In the genomic region with DNA sequence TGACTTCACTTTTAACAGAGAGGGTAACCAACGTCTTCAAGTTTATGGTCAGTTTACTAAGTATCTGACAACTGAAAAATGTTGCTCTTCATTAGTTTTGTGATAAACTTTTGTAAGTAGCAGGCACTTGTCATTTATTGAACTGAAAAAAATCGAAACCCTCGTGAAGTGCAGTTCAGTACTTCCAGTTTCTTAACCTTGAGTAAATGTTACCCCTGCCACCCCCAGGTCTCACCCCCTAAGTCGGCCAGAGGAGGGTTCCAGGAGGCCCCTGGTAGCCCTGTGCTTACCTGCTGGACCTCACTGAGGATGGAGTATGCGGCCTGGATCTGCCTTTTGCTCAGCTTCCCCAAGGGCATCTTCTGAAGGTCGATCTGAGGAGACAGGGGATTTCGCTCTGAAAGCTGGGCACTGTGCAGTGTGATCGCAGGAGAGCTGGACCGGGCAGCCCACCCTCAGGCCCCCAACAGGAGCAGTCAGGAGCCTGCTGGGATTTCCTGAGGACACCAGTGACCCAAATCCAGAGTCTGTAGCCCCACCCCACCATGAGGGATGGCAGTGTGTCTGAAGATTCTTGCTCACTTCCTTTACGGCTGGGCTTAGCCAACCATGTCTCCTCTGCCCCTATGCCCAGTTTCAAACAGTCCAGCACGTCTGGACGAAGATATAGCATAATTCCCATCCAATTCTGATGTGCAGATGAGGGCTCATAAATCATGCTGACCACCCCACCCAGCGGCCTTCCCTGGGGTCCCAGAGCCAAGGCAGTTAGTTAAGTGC, we compare ENCODE assay signal across 16 cellular contexts. TPM values are rescaled to one million over a fixed set of nuclear protein-coding genes. Genes with fewer than 3 reads are reported as not detected.
A peak's percentile ranks its signal among the peaks of the same experiment; 100 is the strongest.
DNase-seq lines count a peak whose midpoint lies in the region; ATAC-seq, FAIRE-seq and TF ChIP-seq lines count a peak whose summit lies in the region.
"Had no signal": no experiment of that assay in that cellular context is flagged by ENCODE, and none has a peak within 500 bp of the region (broad histone marks: within the 10 kb centered on the region; RNA-seq: fewer than 3 reads in every experiment).

No MANE protein-coding gene starts in this region.

- peaks cover 37 to 40% (median 38%) of the 10 kb centered on the region in 3 donors for H3K4me1 Mint-ChIP-seq in IgD-negative memory B cell
- H3K4me1 Mint-ChIP-seq: neural crest cell had no signal

- DNase-seq in COLO829 (ENCODE audit: low spot score) (no peak), NCI-H2227 (lab: John Stamatoyannopoulos, UW; ENCODE audit: unreplicated experiment) (no peak), COLO668 (lab: John Stamatoyannopoulos, UW; ENCODE audit: unreplicated experiment) (no peak), small intestine (no peak)
- DNase-seq: AML-193; esophagus squamous epithelium; OCI-M1; stimulated activated CD4-positive, alpha-beta T cell treated with anti-CD3 and anti-CD28 coated beads, Interleukin-12 subunit alpha, Interleukin-12 subunit beta, amount 100 ng/mL, for 4 hours had no signal

- peak overlapping the region; percentile 69 for H3K4me2 ChIP-seq in DOHH2 (ENCODE audit: low read length)

- peaks cover 13% of the 10 kb centered on the region for H3F3A ChIP-seq in DOHH2 (ENCODE audit: control insufficient read depth, insufficient read depth)

- H3K79me2 ChIP-seq in DOHH2 (ENCODE audit: control insufficient read depth, low read length) = peaks cover 67% of the 10 kb centered on the region

- H3K36me3 ChIP-seq in DOHH2 (ENCODE audit: control insufficient read depth, low read length) (peaks cover 100% of the 10 kb centered on the region), small intestine (ENCODE audit: control insufficient read depth in 2 of 2, insufficient read depth in 2 of 2, low read length in 2 of 2) (peaks cover 37 to 39% of the 10 kb centered on the region in 2 donors)

- FAIRE-seq in small intestine (lab: Jason Lieb, UNC) = no peak
- FAIRE-seq: bronchial epithelial cell, islet of Langerhans had no signal

- H3K9me3 ChIP-seq in DOHH2 (ENCODE audit: control insufficient read depth, insufficient read depth, low read length) (no peaks in the 10 kb centered on the region), small intestine (ENCODE audit: control insufficient read depth, low read depth) (no peaks in the 10 kb centered on the region)
- H3K9me3 ChIP-seq: esophagus squamous epithelium had no signal

- no peaks in the 10 kb centered on the region for H3K36me3 Mint-ChIP-seq in IgD-negative memory B cell

- TF ChIP-seq CTCF in DOHH2 (IDR thresholded peaks at IDR 0.05; ENCODE audit: low read depth, low read length, poor library complexity, severe bottlenecking) = no peak

- H3K4me3 ChIP-seq in DOHH2 (ENCODE audit: low read length) (peak overlapping the region; percentile 53), small intestine (ENCODE audit: low read depth in 1 of 2, low read length in 2 of 2) (no peak overlapping the region)
- H3K4me3 ChIP-seq: esophagus squamous epithelium had no signal

- no peaks in the 10 kb centered on the region for H3K27me3 Mint-ChIP-seq in IgD-negative memory B cell
- H3K27me3 Mint-ChIP-seq: stimulated activated naive CD8-positive, alpha-beta T cell treated with anti-CD3 and anti-CD28 coated beads, Interleukin-15, Interleukin-2, amounts not matched to agents 100 ng/mL and 50 ng/mL, for 24 hours had no signal

- peak overlapping the region; percentile 55 to 89 (median 79) for H3K4me3 Mint-ChIP-seq in IgD-negative memory B cell
- H3K4me3 Mint-ChIP-seq: neural crest cell; stimulated activated naive CD8-positive, alpha-beta T cell treated with anti-CD3 and anti-CD28 coated beads, Interleukin-15, Interleukin-2, amounts not matched to agents 100 ng/mL and 50 ng/mL, for 24 hours had no signal

- H3K27me3 ChIP-seq in DOHH2 (ENCODE audit: control insufficient read depth, low read length) (no peaks in the 10 kb centered on the region), small intestine (ENCODE audit: control insufficient read depth in 2 of 2, insufficient read depth in 2 of 2, low read length in 2 of 2) (no peaks in the 10 kb centered on the region)
- H3K27me3 ChIP-seq: esophagus squamous epithelium had no signal

- H4K20me1 ChIP-seq in DOHH2 (ENCODE audit: control insufficient read depth, insufficient read depth, low read depth, low read length) = peaks cover 10% of the 10 kb centered on the region; the same call in 1 of the 2 replicates

- H3K4me1 ChIP-seq in DOHH2 (ENCODE audit: control insufficient read depth, low read length) (peaks cover 68% of the 10 kb centered on the region), small intestine (ENCODE audit: control insufficient read depth in 2 of 2, insufficient read depth in 1 of 2, low read depth in 1 of 2, low read length in 1 of 2) (no peaks in the 10 kb centered on the region)
- H3K4me1 ChIP-seq: esophagus squamous epithelium had no signal

- no peaks in the 10 kb centered on the region for H3K9me2 ChIP-seq in DOHH2 (replicated peaks; ENCODE audit: control insufficient read depth, low read length)

- ATAC-seq in GM19023 (IDR thresholded peaks at IDR 0.05; ENCODE audit: unreplicated experiment) (peak; percentile 67), HG02610 (IDR thresholded peaks at IDR 0.05; ENCODE audit: unreplicated experiment) (peak; percentile 56)

- peak overlapping the region; percentile 89 to 94 (median 92) for H3K27ac Mint-ChIP-seq in IgD-negative memory B cell
- H3K27ac Mint-ChIP-seq: stimulated activated naive CD8-positive, alpha-beta T cell treated with anti-CD3 and anti-CD28 coated beads, Interleukin-15, Interleukin-2, amounts not matched to agents 100 ng/mL and 50 ng/mL, for 24 hours had no signal

- 87 to 90% (median 88%) methylated on average over 13 of the region's 13 CpGs for WGBS in small intestine, 3 donors

- no peaks in the 10 kb centered on the region for H3K9me3 Mint-ChIP-seq in IgD-negative memory B cell
- H3K9me3 Mint-ChIP-seq: neural crest cell; stimulated activated naive CD8-positive, alpha-beta T cell treated with anti-CD3 and anti-CD28 coated beads, Interleukin-15, Interleukin-2, amounts not matched to agents 100 ng/mL and 50 ng/mL, for 24 hours had no signal

- H3K27ac ChIP-seq in DOHH2 (ENCODE audit: low read depth, low read length) (peak overlapping the region; percentile 71), small intestine (ENCODE audit: low read depth in 1 of 2, low read length in 1 of 2) (no peak overlapping the region)
- H3K27ac ChIP-seq: esophagus squamous epithelium had no signal

RNA-seq across cellular contexts. Expression of a gene that starts 37.6 kb away (rescaled TPM):
- polyA plus RNA-seq in IgD-negative memory B cell = 321 TPM
- 10 to 100 TPM; 17.4 to 46.5 (median 23.8) TPM for polyA plus RNA-seq in small intestine
